ENCODE assay signal across 21 cellular contexts in the genomic region with DNA sequence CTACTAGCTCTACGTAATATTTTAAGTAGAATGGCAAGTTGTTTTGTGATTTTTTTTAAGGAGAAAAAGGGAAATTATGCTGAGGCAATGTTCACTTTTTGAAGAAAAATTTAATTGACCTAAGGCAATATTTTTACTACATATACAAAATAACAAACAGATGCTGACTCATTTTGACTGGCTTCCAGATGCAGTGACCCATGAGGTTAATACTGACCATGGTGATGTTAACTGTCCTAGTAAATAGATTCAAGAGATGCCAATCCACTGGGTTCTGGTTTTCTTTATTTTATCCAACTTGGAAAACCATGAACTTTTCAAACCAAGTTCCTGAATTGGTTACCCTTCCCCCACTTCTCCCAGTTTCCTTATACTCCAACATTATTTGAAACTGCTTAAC.
A peak's percentile ranks its signal among the peaks of the same experiment; 100 is the strongest.
DNase-seq lines count a peak whose midpoint lies in the region; ATAC-seq lines count a peak whose summit lies in the region.
"Had no signal": no experiment of that assay in that cellular context is flagged by ENCODE, and none has a peak within 500 bp of the region (broad histone marks: within the 10 kb centered on the region; RNA-seq: fewer than 3 reads in every experiment).

No MANE protein-coding gene starts in this region.

- no peaks in the 10 kb centered on the region for H3K27me3 ChIP-seq in GM23248 (replicated peaks; ENCODE audit: insufficient read depth)
- no peaks in the 10 kb centered on the region for H3K27me3 ChIP-seq in adipocyte (replicated peaks; ENCODE audit: control insufficient read depth, insufficient read depth, low read length)
- H3K27me3 ChIP-seq: body of pancreas, neural progenitor cell, suprapubic skin, vagina had no signal

- H3K4me1 ChIP-seq in GM23248 (ENCODE audit: insufficient read depth) = peaks cover 6% of the 10 kb centered on the region; the same call in 1 of the 2 replicates
- H3K4me1 ChIP-seq in adipocyte (ENCODE audit: control insufficient read depth, insufficient read depth, low read length) = peaks cover 7% of the 10 kb centered on the region
- H3K4me1 ChIP-seq: body of pancreas, left ventricle myocardium inferior, neural progenitor cell, suprapubic skin, vagina had no signal

- H3K9me3 ChIP-seq in GM23248 (ENCODE audit: low read depth) (no peaks in the 10 kb centered on the region), adipocyte (ENCODE audit: control insufficient read depth, low read length) (no peaks in the 10 kb centered on the region)
- H3K9me3 ChIP-seq: body of pancreas, left ventricle myocardium inferior, suprapubic skin, vagina had no signal

- H3K9me2 ChIP-seq in GM23248 (ENCODE audit: insufficient read depth) = no peaks in the 10 kb centered on the region

- WGBS in GM23248 (ENCODE audit: low coverage in 1 of 2, low lambda C conversion rate in 2 of 2, missing lambda C conversion rate in 2 of 2), 2 experiments = 58 to 62% methylated on average over 1 of the region's 1 CpG

- POLR2A ChIA-PET in activated CD4-positive, alpha-beta memory T cell treated with anti-CD3 and anti-CD28 coated beads for 36 hours (lab: Charles Lee) = no interaction called here

- H3K4me2 ChIP-seq in GM23248 (ENCODE audit: unreplicated experiment) = no peak overlapping the region
- H3K4me2 ChIP-seq: KMS-11, neural progenitor cell had no signal

- DNase-seq in A172 (ENCODE audit: low spot score) = peak; percentile 47
- DNase-seq in GM23248 = peak; percentile 32
- DNase-seq in adipocyte (ENCODE audit: low read depth) = peak; percentile 87
- DNase-seq in fibroblast of peridontal ligament (ENCODE audit: extremely low read depth) = peak; percentile 54
- DNase-seq in stimulated activated effector memory CD8-positive, alpha-beta T cell treated with anti-CD3 and anti-CD28 coated beads, Interleukin-12 subunit alpha, Interleukin-12 subunit beta, amount 100 ng/mL, for 72 hours (ENCODE audit: low spot score in 2 of 2) = no peak
- no peak for DNase-seq in activated CD4-positive, alpha-beta memory T cell treated with anti-CD3 and anti-CD28 coated beads for 36 hours
- DNase-seq in NCI-H1436 treated with DMSO at 0.1 percent for 48 hours (lab: John Stamatoyannopoulos, UW) = no peak
- DNase-seq: activated CD4-positive, alpha-beta T cell treated with anti-CD3 and anti-CD28 coated beads, Interleukin-2, amount 10 ng/mL, durations not matched to agents 7 days and 5 days; activated naive CD4-positive, alpha-beta T cell; body of pancreas; CD4-positive, CD25-positive, alpha-beta regulatory T cell; dermis blood vessel endothelial cell; DMS153; left ventricle myocardium inferior; NCI-H1092 treated with DMSO at 0.1 percent for 48 hours; NCI-H524 had no signal

- H3K36me3 Mint-ChIP-seq in stimulated activated effector memory CD8-positive, alpha-beta T cell treated with anti-CD3 and anti-CD28 coated beads, Interleukin-12 subunit alpha, Interleukin-12 subunit beta, amount 100 ng/mL, for 72 hours = no peaks in the 10 kb centered on the region
- H3K36me3 Mint-ChIP-seq in activated CD4-positive, alpha-beta memory T cell treated with anti-CD3 and anti-CD28 coated beads for 36 hours = no peaks in the 10 kb centered on the region
- H3K36me3 Mint-ChIP-seq: CD4-positive, CD25-positive, alpha-beta regulatory T cell; neural progenitor cell had no signal

- H3K4me3 ChIP-seq in GM23248 = no peak overlapping the region
- H3K4me3 ChIP-seq in adipocyte (ENCODE audit: low read length) = no peak overlapping the region
- H3K4me3 ChIP-seq: body of pancreas, left ventricle myocardium inferior, neural progenitor cell, suprapubic skin, vagina had no signal

- intact Hi-C loops in activated CD4-positive, alpha-beta memory T cell treated with anti-CD3 and anti-CD28 coated beads for 36 hours (cut with micrococcal nuclease) = no loop called here

- no peaks in the 10 kb centered on the region for H4K20me1 ChIP-seq in GM23248 (ENCODE audit: insufficient read depth)

- in situ Hi-C loops in GM23248 (cut with MboI) = no loop called here

- H3K27ac Mint-ChIP-seq in stimulated activated effector memory CD8-positive, alpha-beta T cell treated with anti-CD3 and anti-CD28 coated beads, Interleukin-12 subunit alpha, Interleukin-12 subunit beta, amount 100 ng/mL, for 72 hours = no peak overlapping the region
- H3K27ac Mint-ChIP-seq in activated CD4-positive, alpha-beta memory T cell treated with anti-CD3 and anti-CD28 coated beads for 36 hours = no peak overlapping the region
- H3K27ac Mint-ChIP-seq: activated CD4-positive, alpha-beta T cell treated with anti-CD3 and anti-CD28 coated beads, Interleukin-2, amount 10 ng/mL, durations not matched to agents 7 days and 5 days; CD4-positive, CD25-positive, alpha-beta regulatory T cell; neural progenitor cell had no signal

- H3K9me3 Mint-ChIP-seq in stimulated activated effector memory CD8-positive, alpha-beta T cell treated with anti-CD3 and anti-CD28 coated beads, Interleukin-12 subunit alpha, Interleukin-12 subunit beta, amount 100 ng/mL, for 72 hours = no peaks in the 10 kb centered on the region
- H3K9me3 Mint-ChIP-seq in activated CD4-positive, alpha-beta memory T cell treated with anti-CD3 and anti-CD28 coated beads for 36 hours = no peaks in the 10 kb centered on the region
- H3K9me3 Mint-ChIP-seq: activated CD4-positive, alpha-beta T cell treated with anti-CD3 and anti-CD28 coated beads, Interleukin-2, amount 10 ng/mL, durations not matched to agents 7 days and 5 days; neural progenitor cell had no signal

- no peak for ATAC-seq in stimulated activated effector memory CD8-positive, alpha-beta T cell treated with anti-CD3 and anti-CD28 coated beads, Interleukin-12 subunit alpha, Interleukin-12 subunit beta, amount 100 ng/mL, for 72 hours
- ATAC-seq in HG03565 (IDR thresholded peaks at IDR 0.05; ENCODE audit: unreplicated experiment) = no peak
- ATAC-seq: body of pancreas had no signal

- H3K36me3 ChIP-seq in GM23248 (ENCODE audit: low read depth) (no peaks in the 10 kb centered on the region), adipocyte (ENCODE audit: control insufficient read depth, insufficient read depth, low read length, severe bottlenecking) (no peaks in the 10 kb centered on the region)
- H3K36me3 ChIP-seq: left ventricle myocardium inferior, neural progenitor cell, suprapubic skin, vagina had no signal

- no peaks in the 10 kb centered on the region for H3F3A ChIP-seq in GM23248 (ENCODE audit: insufficient read depth)

- H3K9ac ChIP-seq in GM23248 (no peak overlapping the region), adipocyte (ENCODE audit: low read length) (no peak overlapping the region)
- H3K9ac ChIP-seq: KMS-11, neural progenitor cell had no signal

- CTCF ChIA-PET in activated CD4-positive, alpha-beta memory T cell treated with anti-CD3 and anti-CD28 coated beads for 36 hours (lab: Charles Lee) = no interaction called here

- H3K27me3 Mint-ChIP-seq in activated CD4-positive, alpha-beta memory T cell treated with anti-CD3 and anti-CD28 coated beads for 36 hours = no peaks in the 10 kb centered on the region
- H3K27me3 Mint-ChIP-seq: activated CD4-positive, alpha-beta T cell treated with anti-CD3 and anti-CD28 coated beads, Interleukin-2, amount 10 ng/mL, durations not matched to agents 7 days and 5 days had no signal

- H3K27ac ChIP-seq in GM23248 = no peak overlapping the region
- H3K27ac ChIP-seq: body of pancreas, KMS-11, left ventricle myocardium inferior, neural progenitor cell, suprapubic skin, vagina had no signal

- no peaks in the 10 kb centered on the region for H3K4me1 Mint-ChIP-seq in stimulated activated effector memory CD8-positive, alpha-beta T cell treated with anti-CD3 and anti-CD28 coated beads, Interleukin-12 subunit alpha, Interleukin-12 subunit beta, amount 100 ng/mL, for 72 hours
- H3K4me1 Mint-ChIP-seq in activated CD4-positive, alpha-beta memory T cell treated with anti-CD3 and anti-CD28 coated beads for 36 hours (ENCODE audit: low read depth) = no peaks in the 10 kb centered on the region
- H3K4me1 Mint-ChIP-seq: activated CD4-positive, alpha-beta T cell treated with anti-CD3 and anti-CD28 coated beads, Interleukin-2, amount 10 ng/mL, durations not matched to agents 7 days and 5 days; CD4-positive, CD25-positive, alpha-beta regulatory T cell; neural progenitor cell had no signal

- H3K79me2 ChIP-seq in GM23248 (ENCODE audit: insufficient read depth) = no peaks in the 10 kb centered on the region

- H2AFZ ChIP-seq in GM23248 = no peak overlapping the region
- H2AFZ ChIP-seq: neural progenitor cell had no signal

- no peak overlapping the region for H3K4me3 Mint-ChIP-seq in stimulated activated effector memory CD8-positive, alpha-beta T cell treated with anti-CD3 and anti-CD28 coated beads, Interleukin-12 subunit alpha, Interleukin-12 subunit beta, amount 100 ng/mL, for 72 hours
- no peak overlapping the region for H3K4me3 Mint-ChIP-seq in activated CD4-positive, alpha-beta memory T cell treated with anti-CD3 and anti-CD28 coated beads for 36 hours
- H3K4me3 Mint-ChIP-seq: activated CD4-positive, alpha-beta T cell treated with anti-CD3 and anti-CD28 coated beads, Interleukin-2, amount 10 ng/mL, durations not matched to agents 7 days and 5 days; CD4-positive, CD25-positive, alpha-beta regulatory T cell; neural progenitor cell had no signal

Comparison
In these comparisons a context has a peak if more than half of its experiments do, and no peak if none do; other contexts are left out.
1. DNase-seq: peak in A172 (single experiment), GM23248 (single experiment), adipocyte (single experiment) and fibroblast of peridontal ligament (single experiment); none in stimulated activated effector memory CD8-positive, alpha-beta T cell treated with anti-CD3 and anti-CD28 coated beads, Interleukin-12 subunit alpha, Interleukin-12 subunit beta, amount 100 ng/mL, for 72 hours (0 of 2), activated CD4-positive, alpha-beta memory T cell treated with anti-CD3 and anti-CD28 coated beads for 36 hours (single experiment) and NCI-H1436 treated with DMSO at 0.1 percent for 48 hours (single experiment).